ENCODE assay signal across 16 cellular contexts in genomic region chr1:41454406-41454805, GRCh38. TPM values are rescaled to one million over a fixed set of nuclear protein-coding genes. Genes with fewer than 3 reads are reported as not detected.
DNase-seq lines count a peak whose midpoint lies in the region; ATAC-seq and TF ChIP-seq lines count a peak whose summit lies in the region.
"Had no signal": no experiment of that assay in that cellular context is flagged by ENCODE, and none has a peak within 500 bp of the region (broad histone marks: within the 10 kb centered on the region; RNA-seq: fewer than 3 reads in every experiment).

No MANE protein-coding gene starts in this region.

- no peaks in the 10 kb centered on the region for H3K9me3 Mint-ChIP-seq in HFFc6
- H3K9me3 Mint-ChIP-seq: activated T-helper 17 cell treated with anti-CD3 and anti-CD28 coated beads, Interleukin-2, amount 50 U/mL, for 72 hours; CD4-positive, alpha-beta T cell had no signal

- H3K9me3 ChIP-seq in SK-N-SH: no peaks in the 10 kb centered on the region

- no peaks in the 10 kb centered on the region for H3K9me2 ChIP-seq in SK-N-SH

- peak overlapping the region; percentile 21; the same call in 1 of the 2 replicates for H3K4me2 ChIP-seq in SK-N-SH

- TF ChIP-seq CTCF in SK-N-SH (IDR thresholded peaks at IDR 0.05) (no peak), HFFc6 (IDR thresholded peaks at IDR 0.05) (no peak)

- ATAC-seq in left ventricle myocardium superior: peak; percentile 18
- ATAC-seq: activated CD4-positive, alpha-beta T cell treated with anti-CD3 and anti-CD28 coated beads for 36 hours; activated T-helper 17 cell treated with anti-CD3 and anti-CD28 coated beads, Interleukin-2, amount 50 U/mL, for 72 hours; K562 had no signal

- H3K27ac Mint-ChIP-seq in HFFc6: no peak overlapping the region
- H3K27ac Mint-ChIP-seq: activated CD4-positive, alpha-beta T cell treated with anti-CD3 and anti-CD28 coated beads for 36 hours; activated T-helper 17 cell treated with anti-CD3 and anti-CD28 coated beads, Interleukin-2, amount 50 U/mL, for 72 hours; CD4-positive, alpha-beta T cell had no signal

- TF ChIP-seq EP300 in SK-N-SH (IDR thresholded peaks at IDR 0.05; ENCODE audit: borderline replicate concordance in 1 of 2, low read depth in 1 of 2, low read length in 1 of 2): no peak

- intact Hi-C loops in left ventricle myocardium superior (cut with micrococcal nuclease) (no loop called here), posterior vena cava (cut with DNase I) (no loop called here)

- H3K27me3 ChIP-seq in SK-N-SH (ENCODE audit: insufficient read depth): no peaks in the 10 kb centered on the region

- H3K36me3 ChIP-seq in SK-N-SH (replicated peaks in 1 of 2; ENCODE audit: control insufficient read depth in 1 of 2, insufficient read depth in 2 of 2, low read length in 1 of 2): no peaks in the 10 kb centered on the region

- peaks cover 26 to 74% of the 10 kb centered on the region in 2 experiments for H3K4me1 ChIP-seq in SK-N-SH (ENCODE audit: control insufficient read depth in 1 of 2, insufficient read depth in 2 of 2, low read depth in 1 of 2, low read length in 1 of 2)

- 0 out of 2 replicates have a peak, but pooled peaks cover 6% of the 10 kb centered on the region for H4K20me1 ChIP-seq in SK-N-SH (ENCODE audit: insufficient read depth)

- peaks cover 21% of the 10 kb centered on the region for H3F3A ChIP-seq in SK-N-SH (replicated peaks; ENCODE audit: insufficient read depth)

- WGBS in SK-N-SH (ENCODE audit: low lambda C conversion rate): no CpG with 5 or more reads among the region's 6 CpGs

- H3K4me3 ChIP-seq in SK-N-SH (ENCODE audit: low read depth in 2 of 2, low read length in 1 of 2): no peak overlapping the region
- H3K4me3 ChIP-seq: K562 had no signal

- no peaks in the 10 kb centered on the region for H3K36me3 Mint-ChIP-seq in HFFc6 (ENCODE audit: low read depth)

- H3K27me3 Mint-ChIP-seq in HFFc6 (ENCODE audit: insufficient read depth): peaks cover 8% of the 10 kb centered on the region
- H3K27me3 Mint-ChIP-seq: activated CD4-positive, alpha-beta T cell treated with anti-CD3 and anti-CD28 coated beads for 36 hours; activated T-helper 17 cell treated with anti-CD3 and anti-CD28 coated beads, Interleukin-2, amount 50 U/mL, for 72 hours; CD4-positive, alpha-beta T cell had no signal

- no peak overlapping the region; the same call in 1 of the 2 replicates for H2AFZ ChIP-seq in SK-N-SH (ENCODE audit: low read depth)

- peaks cover 30% of the 10 kb centered on the region for H3K4me1 Mint-ChIP-seq in HFFc6 (ENCODE audit: low read depth)
- H3K4me1 Mint-ChIP-seq: activated CD4-positive, alpha-beta T cell treated with anti-CD3 and anti-CD28 coated beads for 36 hours; activated T-helper 17 cell treated with anti-CD3 and anti-CD28 coated beads, Interleukin-2, amount 50 U/mL, for 72 hours had no signal

- POLR2A ChIA-PET in SK-N-SH (lab: Yijun Ruan, JAX): no interaction called here

- H3K27ac ChIP-seq in SK-N-SH (ENCODE audit: low read depth in 2 of 2, low read length in 1 of 2): peak overlapping the region; percentile 76 to 91

- DNase-seq in GM03348 (ENCODE audit: low spot score) (peak; percentile 69), SK-N-SH (no peak), left ventricle myocardium superior (peak; percentile 63), posterior vena cava (ENCODE audit: low spot score) (peak; percentile 71), HFFc6 (no peak), mesenteric fat pad (ENCODE audit: low spot score) (no peak)
- no peak for DNase-seq in activated naive CD4-positive, alpha-beta T cell (lab: John Stamatoyannopoulos, UW)
- DNase-seq in activated CD4-positive, alpha-beta T cell treated with anti-CD3 and anti-CD28 coated beads for 48 hours: no peak
- DNase-seq: activated CD4-positive, alpha-beta T cell treated with anti-CD3 and anti-CD28 coated beads for 36 hours; CD4-positive, alpha-beta T cell; foreskin fibroblast; H7; NCI-H2171 treated with DMSO at 0.1 percent for 48 hours had no signal

- no peak overlapping the region for H3K9ac ChIP-seq in SK-N-SH

- no peak for TF ChIP-seq RAD21 in SK-N-SH (IDR thresholded peaks at IDR 0.05; ENCODE audit: low read length)

- H3K79me2 ChIP-seq in SK-N-SH (ENCODE audit: insufficient read depth): peaks cover 70% of the 10 kb centered on the region

- CTCF ChIA-PET in SK-N-SH (lab: Yijun Ruan, JAX): interaction anchor here (0.7 to 9.6 kb wide), 5 partner anchors 10 to 172 kb away, joined by 3 to 64 read pairs (median 9); no protein-coding TSS in a partner anchor

- H3K4me3 Mint-ChIP-seq in HFFc6: no peak overlapping the region
- H3K4me3 Mint-ChIP-seq: activated CD4-positive, alpha-beta T cell treated with anti-CD3 and anti-CD28 coated beads for 36 hours; activated T-helper 17 cell treated with anti-CD3 and anti-CD28 coated beads, Interleukin-2, amount 50 U/mL, for 72 hours; CD4-positive, alpha-beta T cell had no signal

TF ChIP-seq in SK-N-SH, 30 proteins besides CTCF, POLR2A, EP300 and RAD21:
- TF ChIP-seq CHD2 (IDR thresholded peaks at IDR 0.05; ENCODE audit: low read length, partially characterized antibody) (no peak), TEAD4 (IDR thresholded peaks at IDR 0.05; ENCODE audit: borderline replicate concordance, insufficient read depth) (no peak), GATA2 (CRISPR knock-in tag; IDR thresholded peaks at IDR 0.05) (no peak), YY1 (IDR thresholded peaks at IDR 0.05; ENCODE audit: low read depth) (no peak), SMC3 (IDR thresholded peaks at IDR 0.05; ENCODE audit: low read depth, low read length) (no peak), ZBTB33 (IDR thresholded peaks at IDR 0.05; ENCODE audit: borderline replicate concordance, low read depth) (no peak), FOXM1 (IDR thresholded peaks at IDR 0.05; ENCODE audit: low read depth) (no peak), FOSL2 (IDR thresholded peaks at IDR 0.05; ENCODE audit: borderline replicate concordance, low read depth) (no peak), JUND (IDR thresholded peaks at IDR 0.05) (no peak), NRF1 (IDR thresholded peaks at IDR 0.05; ENCODE audit: low read depth, low read length) (no peak), TCF12 (IDR thresholded peaks at IDR 0.05) (no peak; the same call in 1 of the 2 replicates), RCOR1 (IDR thresholded peaks at IDR 0.05; ENCODE audit: low read length) (no peak), MEF2A (IDR thresholded peaks at IDR 0.05; ENCODE audit: borderline replicate concordance, low read depth) (no peak), GABPA (IDR thresholded peaks at IDR 0.05; ENCODE audit: low read depth) (no peak), MXI1 (IDR thresholded peaks at IDR 0.05; ENCODE audit: low read depth, low read length) (no peak)

RNA-seq across cellular contexts. Expression of gene EDN2, which starts 30.1 kb away (rescaled TPM):
- polyA plus RNA-seq in SK-N-SH (2012; rRNA removed): 0.97 and 1.7 TPM in 2 replicates
- 0.77 and 0.84 TPM in 2 replicates for polyA plus RNA-seq in SK-N-SH (2012; cell fraction: cytosol; rRNA removed)
- 0.75 and 1.2 TPM in 2 replicates for polyA plus RNA-seq in SK-N-SH (2012; cell fraction: nucleus; rRNA removed)
- total RNA-seq in left ventricle myocardium superior (0.27 TPM), posterior vena cava (not detected), mesenteric fat pad (not detected)
- not detected for total RNA-seq in HFFc6 (2021; fragmentation: NEBNext Ultra II Directional; extraction: Animal tissue kit (Norgen Biotek cat#: 25700))
- total RNA-seq: activated CD4-positive, alpha-beta T cell treated with anti-CD3 and anti-CD28 coated beads for 36 hours; activated T-helper 17 cell treated with anti-CD3 and anti-CD28 coated beads, Interleukin-2, amount 50 U/mL, for 72 hours; CD4-positive, alpha-beta T cell; K562; lung microvascular endothelial cell had no signal
- polyA plus RNA-seq: K562 had no signal

Comparison
In these comparisons a context has a peak if more than half of its experiments do, and no peak if none do; other contexts are left out.
1. DNase-seq: peak in GM03348 (single experiment), left ventricle myocardium superior (single experiment) and posterior vena cava (single experiment); none in SK-N-SH (single experiment), HFFc6 (single experiment), activated naive CD4-positive, alpha-beta T cell (0 of 4), mesenteric fat pad (single experiment) and activated CD4-positive, alpha-beta T cell treated with anti-CD3 and anti-CD28 coated beads for 48 hours (single experiment).